ENCODE assay signal across 11 cellular contexts in the genomic region with DNA sequence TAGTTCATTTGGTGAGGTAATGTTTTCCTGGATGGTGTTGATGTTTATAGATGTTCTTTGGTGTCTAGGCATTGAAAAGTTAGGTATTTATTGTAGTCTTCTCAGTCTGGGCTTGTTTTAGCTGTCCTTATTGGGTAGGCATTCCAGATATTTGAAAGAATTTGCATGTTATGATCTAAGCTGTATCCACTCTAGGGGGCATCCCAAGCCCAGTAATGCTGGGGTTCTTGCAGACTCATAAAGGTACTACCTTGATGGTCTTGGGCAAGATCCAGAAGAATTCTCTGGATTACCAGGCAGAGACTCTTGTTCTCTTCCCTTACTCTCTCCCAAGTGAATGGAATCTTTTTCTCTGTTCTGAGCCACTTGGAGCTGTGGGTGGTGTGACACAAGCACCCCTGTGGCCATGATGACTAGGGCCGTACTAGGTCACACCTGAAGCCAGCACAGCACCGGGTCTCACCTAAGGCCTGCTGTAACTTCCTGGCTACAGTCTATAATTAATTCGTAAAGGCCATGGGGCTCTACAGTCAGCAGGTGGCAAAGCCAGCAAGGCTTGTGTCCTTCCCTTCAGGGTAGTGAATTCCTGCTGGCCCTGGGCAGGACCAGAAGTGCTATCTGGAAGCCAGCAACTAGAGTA.
A peak's percentile ranks its signal among the peaks of the same experiment; 100 is the strongest.
DNase-seq lines count a peak whose midpoint lies in the region; FAIRE-seq and TF ChIP-seq lines count a peak whose summit lies in the region.
"Had no signal": no experiment of that assay in that cellular context is flagged by ENCODE, and none has a peak within 500 bp of the region (broad histone marks: within the 10 kb centered on the region; RNA-seq: fewer than 3 reads in every experiment).

No MANE protein-coding gene starts in this region.

- FAIRE-seq in small intestine (lab: Jason Lieb, UNC): no peak

- in situ Hi-C loops in astrocyte of the spinal cord (cut with HindIII; ENCODE audit: low sequenced_read_pairs): no loop called here

- TF ChIP-seq CTCF in astrocyte of the spinal cord (IDR thresholded peaks at IDR 0.05; ENCODE audit: low read depth, low read length): peak; percentile 31

- no peaks in the 10 kb centered on the region for H3K4me1 ChIP-seq in small intestine (ENCODE audit: control insufficient read depth in 2 of 2, insufficient read depth in 1 of 2, low read depth in 1 of 2, low read length in 1 of 2)

- no peaks in the 10 kb centered on the region for H3K9me3 ChIP-seq in small intestine (ENCODE audit: control insufficient read depth, low read depth)

- no peaks in the 10 kb centered on the region for H3K27me3 ChIP-seq in small intestine (ENCODE audit: control insufficient read depth in 2 of 2, insufficient read depth in 2 of 2, low read length in 2 of 2)

- intact Hi-C loops in posterior cingulate gyrus (cut with DNase I): no loop called here

- H3K4me3 ChIP-seq in astrocyte of the spinal cord (ENCODE audit: low read depth, low read length) (no peak overlapping the region), small intestine (ENCODE audit: low read depth in 1 of 2, low read length in 2 of 2) (no peak overlapping the region)

- H3K27ac ChIP-seq in small intestine (ENCODE audit: low read depth in 1 of 2, low read length in 1 of 2): no peak overlapping the region
- H3K27ac ChIP-seq: HL-60 had no signal

- DNase-seq in NCI-H524 (lab: John Stamatoyannopoulos, UW) (peak; percentile 15 to 49), NCI-H524 treated with DMSO at 0.1 percent for 48 hours (lab: John Stamatoyannopoulos, UW) (no peak), LHCN-M2 (ENCODE audit: low read depth) (peak; percentile 67), astrocyte of the spinal cord (ENCODE audit: low read depth, low spot score) (peak; percentile 45), myocyte (ENCODE audit: low read depth) (peak; percentile 16), GDM1 (lab: John Stamatoyannopoulos, UW) (no peak), small intestine (no peak), posterior cingulate gyrus (no peak)
- DNase-seq: activated naive CD8-positive, alpha-beta T cell treated with anti-CD3 and anti-CD28 coated beads, Interleukin-2, amount 10 ng/mL, durations not matched to agents 7 days and 5 days; natural killer cell had no signal

- no peaks in the 10 kb centered on the region for H3K36me3 ChIP-seq in small intestine (ENCODE audit: control insufficient read depth in 2 of 2, insufficient read depth in 2 of 2, low read length in 2 of 2)

- WGBS in small intestine, 3 donors: 86 to 90% (median 89%) methylated on average over 3 of the region's 3 CpGs

Comparison
In these comparisons a context has a peak if more than half of its experiments do, and no peak if none do; other contexts are left out.
1. DNase-seq: peak in NCI-H524 (2 of 2), LHCN-M2 (single experiment), astrocyte of the spinal cord (single experiment) and myocyte (single experiment); none in NCI-H524 treated with DMSO at 0.1 percent for 48 hours (single experiment), GDM1 (single experiment), small intestine (single experiment) and posterior cingulate gyrus (0 of 10).